19 cellular contexts compared by ENCODE assay signal in genomic region chr15:77620297-77620696, GRCh38. TPM values are rescaled to one million over a fixed set of nuclear protein-coding genes. Genes with fewer than 3 reads are reported as not detected.
"Had no signal": no experiment of that assay in that cellular context is flagged by ENCODE, and none has a peak within 500 bp of the region (broad histone marks: within the 10 kb centered on the region; RNA-seq: fewer than 3 reads in every experiment).

No MANE protein-coding gene starts in this region.

- H3K4me1 Mint-ChIP-seq: activated naive CD8-positive, alpha-beta T cell treated with anti-CD3 and anti-CD28 coated beads for 36 hours; natural killer cell had no signal

- H3K27ac ChIP-seq: left lung, neutrophil, ovary, prostate gland, thyroid gland had no signal

- H3K27me3 ChIP-seq: ovary, thyroid gland had no signal

- H3K27ac Mint-ChIP-seq: activated naive CD8-positive, alpha-beta T cell treated with anti-CD3 and anti-CD28 coated beads for 36 hours; mesothelial cell of epicardium; natural killer cell had no signal

- H3K4me3 ChIP-seq: left lung, ovary, prostate gland, thyroid gland had no signal

- ATAC-seq: left lung; natural killer cell; stimulated activated naive CD8-positive, alpha-beta T cell treated with anti-CD3 and anti-CD28 coated beads, Interleukin-15, Interleukin-2, amounts not matched to agents 100 U/mL and 50 U/mL, for 24 hours had no signal

- DNase-seq: activated CD4-positive, alpha-beta T cell treated with anti-CD3 and anti-CD28 coated beads, Interleukin-2, amount 50 U/mL, for 48 hours; activated naive CD4-positive, alpha-beta T cell treated with Interleukin-2 at 50 U/mL for 16 hours; activated naive CD8-positive, alpha-beta T cell treated with anti-CD3 and anti-CD28 coated beads for 36 hours; activated T-cell treated with anti-CD3 and anti-CD28 coated beads, Interleukin-2, amount 50 U/mL, for 48 hours; effector CD4-positive, alpha-beta T cell; kidney; natural killer cell; ovary; stimulated activated CD4-positive, alpha-beta T cell treated with anti-CD3 and anti-CD28 coated beads, Interleukin-4, amount 100 ng/mL, for 24 hours; stimulated activated naive CD8-positive, alpha-beta T cell treated with anti-CD3 and anti-CD28 coated beads, Interleukin-15, Interleukin-2, amounts not matched to agents 100 U/mL and 50 U/mL, for 24 hours; T-helper 1 cell; thyroid gland had no signal

- H3K36me3 ChIP-seq: left lung, neutrophil, ovary, prostate gland, thyroid gland had no signal

- H3K9me3 Mint-ChIP-seq: activated naive CD8-positive, alpha-beta T cell treated with anti-CD3 and anti-CD28 coated beads for 36 hours; mesothelial cell of epicardium; natural killer cell had no signal

- H3K27me3 Mint-ChIP-seq: activated naive CD8-positive, alpha-beta T cell treated with anti-CD3 and anti-CD28 coated beads for 36 hours had no signal

- H3K36me3 Mint-ChIP-seq: activated naive CD8-positive, alpha-beta T cell treated with anti-CD3 and anti-CD28 coated beads for 36 hours; mesothelial cell of epicardium; natural killer cell had no signal

- H3K4me3 Mint-ChIP-seq: activated naive CD8-positive, alpha-beta T cell treated with anti-CD3 and anti-CD28 coated beads for 36 hours; mesothelial cell of epicardium; natural killer cell had no signal

- H3K9me3 ChIP-seq: left lung, neutrophil, ovary, prostate gland, thyroid gland had no signal

- H3K4me1 ChIP-seq: left lung, prostate gland had no signal

RNA-seq across cellular contexts. Expression of gene LINGO1, which starts 12.4 kb away (rescaled TPM):
- total RNA-seq: activated CD8-positive, alpha-beta memory T cell treated with anti-CD3 and anti-CD28 coated beads for 36 hours; activated naive CD8-positive, alpha-beta T cell treated with anti-CD3 and anti-CD28 coated beads for 36 hours; epithelial cell of proximal tubule; fibroblast of villous mesenchyme; natural killer cell had no signal
